Comparison of ENCODE assay signal across 8 cellular contexts in the genomic region with DNA sequence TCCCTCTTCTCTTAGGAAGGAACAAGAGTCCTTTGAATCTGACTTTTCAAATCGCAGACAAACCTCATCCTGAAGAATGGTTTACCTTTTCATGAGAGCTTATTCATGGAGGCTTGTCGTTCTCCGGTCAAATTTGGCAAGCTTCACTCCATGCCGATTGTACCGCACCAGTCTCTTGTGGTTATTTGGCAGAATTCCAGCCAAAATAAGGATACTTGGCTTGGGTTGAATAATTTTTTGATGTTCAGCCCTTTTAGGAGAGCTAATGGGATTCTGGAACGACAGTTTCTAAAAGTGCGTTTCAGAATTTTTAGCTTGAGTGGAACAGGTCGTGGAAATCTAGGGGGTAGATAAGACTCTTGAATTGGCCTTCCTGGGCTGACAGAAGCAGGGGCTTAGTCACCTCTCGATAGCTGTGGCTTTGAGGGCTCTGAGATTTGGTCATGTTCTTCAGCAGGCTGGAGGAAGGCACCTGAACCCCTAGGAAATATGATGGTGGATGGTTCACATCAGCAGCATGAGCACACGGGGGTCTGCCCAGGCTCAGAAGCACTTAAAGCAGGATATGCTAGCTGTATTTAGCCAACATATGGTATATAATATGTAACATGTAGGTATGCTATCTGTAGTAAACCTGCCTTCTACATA. TPM values are rescaled to one million over a fixed set of nuclear protein-coding genes. Genes with fewer than 3 reads are reported as not detected.
A peak's percentile ranks its signal among the peaks of the same experiment; 100 is the strongest.
DNase-seq lines count a peak whose midpoint lies in the region; ATAC-seq, FAIRE-seq and TF ChIP-seq lines count a peak whose summit lies in the region.

No MANE protein-coding gene starts in this region.

- ATAC-seq in A549: no peak
- ATAC-seq in GM19463 (IDR thresholded peaks at IDR 0.05; ENCODE audit: unreplicated experiment): no peak

- CTCF ChIA-PET in A549 (lab: Yijun Ruan, JAX): interaction anchor here (1.4 kb wide), 1 partner anchor 30 kb away, joined by 4 read pairs; no protein-coding TSS in a partner anchor

- TF ChIP-seq POLR2A in A549 (IDR thresholded peaks at IDR 0.05; ENCODE audit: low read length): no peak

- intact Hi-C loops in tibial artery (cut with DNase I; ENCODE audit: low total_unique reads): no loop called here

- no peak for TF ChIP-seq RAD21 in A549 (conservative IDR thresholded peaks at IDR 0.05 in 1 of 2, IDR thresholded peaks at IDR 0.05 in 1 of 2)

- no peaks in the 10 kb centered on the region for H3K27me3 ChIP-seq in HL-60 (ENCODE audit: insufficient read depth, poor library complexity, severe bottlenecking)
- H3K27me3 ChIP-seq in kidney epithelial cell (ENCODE audit: control insufficient read depth, insufficient read depth, low read length): no peaks in the 10 kb centered on the region
- H3K27me3 ChIP-seq in tibial artery: no peaks in the 10 kb centered on the region

- no peak for TF ChIP-seq EP300 in A549 (IDR thresholded peaks at IDR 0.05)

- WGBS in A549 (ENCODE audit: missing lambda C conversion rate): 97% methylated on average over 9 of the region's 10 CpGs

- peak overlapping the region; percentile 87 for H3K4me2 ChIP-seq in A549

- peaks cover 51% of the 10 kb centered on the region for H3K4me1 ChIP-seq in A549
- H3K4me1 ChIP-seq in tibial artery: peaks cover 0 to 22% (median 12%) of the 10 kb centered on the region in 4 donors

- FAIRE-seq in A549 (lab: Jason Lieb, UNC): no peak

- no peak overlapping the region for H3K27ac ChIP-seq in A549
- H3K27ac ChIP-seq in HL-60 (replicated peaks): no peak overlapping the region
- H3K27ac ChIP-seq in tibial artery: peak overlapping the region in 1 of 2 donors; percentile 67

- H3K4me3 ChIP-seq in A549 (no peak overlapping the region), HL-60 (replicated peaks; ENCODE audit: insufficient read depth, low read length) (peak overlapping the region; percentile 3; the same call in 1 of the 2 replicates), kidney epithelial cell (ENCODE audit: low read depth, low read length) (peak overlapping the region; percentile 73), tibial artery (peak overlapping the region; percentile 68 to 70)

- TF ChIP-seq CTCF in A549 (IDR thresholded peaks at IDR 0.05) (no peak), HL-60 (IDR thresholded peaks at IDR 0.05; ENCODE audit: insufficient read depth, low read length) (no peak), kidney epithelial cell (IDR thresholded peaks at IDR 0.05; ENCODE audit: insufficient read depth, low read length, poor library complexity, severe bottlenecking) (no peak), tibial artery (IDR thresholded peaks at IDR 0.05) (no peak)

- DNase-seq in A549 (ENCODE audit: low read depth in 1 of 2, low spot score in 1 of 2) (no peak), HL-60 (ENCODE audit: low read depth in 1 of 2, low spot score in 1 of 2) (no peak), kidney epithelial cell (ENCODE audit: low read depth) (no peak), tibial artery (no peak), epidermal melanocyte (ENCODE audit: insufficient read length, low spot score) (no peak), MV-4-11 (lab: John Stamatoyannopoulos, UW) (no peak)
- DNase-seq in activated T-cell treated with anti-CD3 and anti-CD28 coated beads, Interleukin-2, amount 50 U/mL, for 48 hours: peak; percentile 42

- H3K36me3 ChIP-seq in kidney epithelial cell (ENCODE audit: control insufficient read depth, insufficient read depth, low read length) (no peaks in the 10 kb centered on the region), tibial artery (no peaks in the 10 kb centered on the region)

- H3K9me3 ChIP-seq in A549 (no peaks in the 10 kb centered on the region), tibial artery (no peaks in the 10 kb centered on the region)

- POLR2A ChIA-PET in A549 (lab: Yijun Ruan, JAX): no interaction called here

TF ChIP-seq in A549, 52 proteins besides CTCF, POLR2A, EP300 and RAD21:
- TF ChIP-seq MAFK (IDR thresholded peaks at IDR 0.05; ENCODE audit: partially characterized antibody): no peak
- no peak for TF ChIP-seq NFE2L2 (conservative IDR thresholded peaks at IDR 0.05; ENCODE audit: low read length)
- TF ChIP-seq CBX2 (IDR thresholded peaks at IDR 0.05; ENCODE audit: borderline replicate concordance, low read depth): no peak
- TF ChIP-seq, protein P1, sequence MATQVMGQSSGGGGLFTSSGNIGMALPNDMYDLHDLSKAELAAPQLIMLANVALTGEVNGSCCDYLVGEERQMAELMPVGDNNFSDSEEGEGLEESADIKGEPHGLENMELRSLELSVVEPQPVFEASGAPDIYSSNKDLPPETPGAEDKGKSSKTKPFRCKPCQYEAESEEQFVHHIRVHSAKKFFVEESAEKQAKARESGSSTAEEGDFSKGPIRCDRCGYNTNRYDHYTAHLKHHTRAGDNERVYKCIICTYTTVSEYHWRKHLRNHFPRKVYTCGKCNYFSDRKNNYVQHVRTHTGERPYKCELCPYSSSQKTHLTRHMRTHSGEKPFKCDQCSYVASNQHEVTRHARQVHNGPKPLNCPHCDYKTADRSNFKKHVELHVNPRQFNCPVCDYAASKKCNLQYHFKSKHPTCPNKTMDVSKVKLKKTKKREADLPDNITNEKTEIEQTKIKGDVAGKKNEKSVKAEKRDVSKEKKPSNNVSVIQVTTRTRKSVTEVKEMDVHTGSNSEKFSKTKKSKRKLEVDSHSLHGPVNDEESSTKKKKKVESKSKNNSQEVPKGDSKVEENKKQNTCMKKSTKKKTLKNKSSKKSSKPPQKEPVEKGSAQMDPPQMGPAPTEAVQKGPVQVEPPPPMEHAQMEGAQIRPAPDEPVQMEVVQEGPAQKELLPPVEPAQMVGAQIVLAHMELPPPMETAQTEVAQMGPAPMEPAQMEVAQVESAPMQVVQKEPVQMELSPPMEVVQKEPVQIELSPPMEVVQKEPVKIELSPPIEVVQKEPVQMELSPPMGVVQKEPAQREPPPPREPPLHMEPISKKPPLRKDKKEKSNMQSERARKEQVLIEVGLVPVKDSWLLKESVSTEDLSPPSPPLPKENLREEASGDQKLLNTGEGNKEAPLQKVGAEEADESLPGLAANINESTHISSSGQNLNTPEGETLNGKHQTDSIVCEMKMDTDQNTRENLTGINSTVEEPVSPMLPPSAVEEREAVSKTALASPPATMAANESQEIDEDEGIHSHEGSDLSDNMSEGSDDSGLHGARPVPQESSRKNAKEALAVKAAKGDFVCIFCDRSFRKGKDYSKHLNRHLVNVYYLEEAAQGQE (IDR thresholded peaks at IDR 0.05): no peak
- no peak for TF ChIP-seq KDM1A (IDR thresholded peaks at IDR 0.05; ENCODE audit: low read depth)
- no peak for TF ChIP-seq ZNF302 (CRISPR knock-in tag; IDR thresholded peaks at IDR 0.05)
- TF ChIP-seq EHF (CRISPR knock-in tag; IDR thresholded peaks at IDR 0.05): no peak
- TF ChIP-seq PHF8 (IDR thresholded peaks at IDR 0.05; ENCODE audit: borderline replicate concordance, low read depth): no peak
- TF ChIP-seq, protein P2, sequence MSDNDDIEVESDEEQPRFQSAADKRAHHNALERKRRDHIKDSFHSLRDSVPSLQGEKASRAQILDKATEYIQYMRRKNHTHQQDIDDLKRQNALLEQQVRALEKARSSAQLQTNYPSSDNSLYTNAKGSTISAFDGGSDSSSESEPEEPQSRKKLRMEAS (IDR thresholded peaks at IDR 0.05): no peak
- no peak for TF ChIP-seq FOSB (CRISPR knock-in tag; IDR thresholded peaks at IDR 0.05)
- no peak for TF ChIP-seq RARB (CRISPR knock-in tag; IDR thresholded peaks at IDR 0.05)
- TF ChIP-seq HDAC2 (IDR thresholded peaks at IDR 0.05): no peak
- no peak for TF ChIP-seq RFX5 (IDR thresholded peaks at IDR 0.05)
- no peak for TF ChIP-seq ZSCAN20 (CRISPR knock-in tag; IDR thresholded peaks at IDR 0.05)
- TF ChIP-seq TFCP2L1 (CRISPR knock-in tag; IDR thresholded peaks at IDR 0.05): no peak
- no peak for TF ChIP-seq SREBF2 (IDR thresholded peaks at IDR 0.05)
- TF ChIP-seq TP53 (CRISPR knock-in tag; IDR thresholded peaks at IDR 0.05): no peak
- TF ChIP-seq CBX8 (IDR thresholded peaks at IDR 0.05): no peak
TF ChIP-seq in A549: peak in this region for 0.

RNA-seq across cellular contexts. Expression of a gene that starts 1.5 kb away (rescaled TPM):
- polyA plus RNA-seq in A549 (2011; rRNA removed) (17.3 and 21.6 TPM in 2 replicates), A549 (2017; fragmentation: RNase III; extraction: RNeasy Plus Mini Kit Qiagen cat#74134 plus additional on column Dnase treatment) (10.7 to 13.6 TPM (median 12.2 TPM) in 3 replicates)
- 6.4 and 6.6 TPM in 2 replicates for polyA plus RNA-seq in A549 (2012; cell fraction: cytosol; rRNA removed)
- 2.2 and 4.7 TPM in 2 replicates for polyA plus RNA-seq in A549 (2012; cell fraction: nucleus; rRNA removed)
- polyA minus RNA-seq in A549 (2011; rRNA and poly(A)+ RNA removed): 6.9 and 8.1 TPM in 2 replicates
- total RNA-seq in kidney epithelial cell: 12.9 and 17.7 TPM in 2 replicates

Comparison
In these comparisons a context has a peak if more than half of its experiments do, and no peak if none do; other contexts are left out.
1. DNase-seq: peak in activated T-cell treated with anti-CD3 and anti-CD28 coated beads, Interleukin-2, amount 50 U/mL, for 48 hours (2 of 2); none in A549 (0 of 2), HL-60 (0 of 2), kidney epithelial cell (single experiment), tibial artery (0 of 2), epidermal melanocyte (single experiment) and MV-4-11 (single experiment).